ENCODE assay signal across 8 cellular contexts in the genomic region with DNA sequence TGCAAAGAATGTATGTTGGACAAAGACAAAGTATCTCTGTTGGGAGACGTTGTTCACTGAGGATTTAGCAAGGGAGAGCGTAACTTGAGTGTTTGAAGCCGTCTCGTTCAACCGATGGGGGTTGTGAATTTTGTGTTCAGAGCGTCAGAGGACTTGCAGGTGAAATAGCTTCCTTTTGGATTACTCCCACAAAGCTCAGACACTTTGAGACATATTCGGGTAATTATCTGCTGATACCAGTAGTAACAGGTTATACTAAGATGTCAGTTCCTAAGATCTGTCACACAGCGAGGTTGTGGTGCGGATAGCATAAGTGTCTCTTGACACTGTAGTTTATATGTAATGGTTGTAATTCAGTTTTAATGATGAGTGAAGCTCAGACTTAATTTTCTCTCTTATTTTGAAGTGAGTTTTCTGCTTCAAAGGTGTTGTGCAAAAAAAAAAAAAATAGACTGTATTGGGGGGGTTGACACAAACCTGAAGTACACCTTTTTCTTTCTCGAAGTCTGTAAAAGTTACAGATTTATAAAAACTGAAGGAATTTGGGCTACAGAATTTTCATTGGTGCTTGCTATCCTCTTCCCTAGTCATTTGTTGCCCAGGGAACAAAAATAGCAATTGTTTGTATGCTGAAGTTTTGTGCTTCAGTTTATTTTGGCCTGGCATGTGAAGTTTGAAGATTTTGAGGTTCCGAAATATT. TPM values are rescaled to one million over a fixed set of nuclear protein-coding genes. Genes with fewer than 3 reads are reported as not detected.
DNase-seq lines count a peak whose midpoint lies in the region; ATAC-seq and TF ChIP-seq lines count a peak whose summit lies in the region.

No MANE protein-coding gene starts in this region.

- peaks cover 72% of the 10 kb centered on the region for H3K79me2 ChIP-seq in DND-41 (ENCODE audit: insufficient read depth, low read length)

- peak overlapping the region; percentile 62; the same call in 1 of the 2 replicates for H2AFZ ChIP-seq in DND-41 (ENCODE audit: low read depth, low read length)

- H3K9ac ChIP-seq in DND-41 (ENCODE audit: low read depth, low read length): peak overlapping the region; percentile 91
- H3K9ac ChIP-seq in colonic mucosa (ENCODE audit: low read depth in 2 of 2, low read length in 2 of 2): peak overlapping the region; percentile 76 to 98
- H3K9ac ChIP-seq in mucosa of stomach (ENCODE audit: low read length): peak overlapping the region; percentile 70

- TF ChIP-seq CTCF in DND-41 (IDR thresholded peaks at IDR 0.05; ENCODE audit: borderline replicate concordance, extremely low read depth, low read length, poor library complexity, severe bottlenecking): no peak
- TF ChIP-seq CTCF in colonic mucosa (IDR thresholded peaks at IDR 0.05): no peak

- H3K4me1 ChIP-seq in DND-41 (ENCODE audit: insufficient read depth, low read length) (peaks cover 54% of the 10 kb centered on the region), colonic mucosa (peaks cover 4% of the 10 kb centered on the region), mucosa of stomach (ENCODE audit: control insufficient read depth, insufficient read depth, low read length) (peaks cover 15% of the 10 kb centered on the region)

- H3K4me3 ChIP-seq in DND-41 (ENCODE audit: low read depth in 1 of 2, low read length in 2 of 2) (peak overlapping the region; percentile 61 to 91; a peak in 3 of 4 replicates), colonic mucosa (peak overlapping the region; percentile 69), mucosa of stomach (ENCODE audit: low read length) (peak overlapping the region; percentile 70)

- H3K27ac ChIP-seq in DND-41 (ENCODE audit: low read length) (peak overlapping the region; percentile 86), colonic mucosa (peak overlapping the region; percentile 82)

- H3K36me3 ChIP-seq in DND-41 (ENCODE audit: insufficient read depth, low read length): peaks cover 29% of the 10 kb centered on the region
- no peaks in the 10 kb centered on the region for H3K36me3 ChIP-seq in colonic mucosa
- H3K36me3 ChIP-seq in mucosa of stomach (ENCODE audit: control insufficient read depth, insufficient read depth, low read length): no peaks in the 10 kb centered on the region

- intact Hi-C loops in colonic mucosa (cut with DNase I): loop anchor here (10.0 kb wide), 1 partner anchor 125 kb away; no protein-coding TSS in a partner anchor

- H3K9me3 ChIP-seq in DND-41 (ENCODE audit: insufficient read depth, low read length, severe bottlenecking) (no peaks in the 10 kb centered on the region), colonic mucosa (no peaks in the 10 kb centered on the region), mucosa of stomach (ENCODE audit: control insufficient read depth, low read length) (no peaks in the 10 kb centered on the region)

- peak overlapping the region; percentile 81 for H3K4me2 ChIP-seq in DND-41 (ENCODE audit: insufficient read depth, low read length)

- DNase-seq in DND-41 (no peak), NCI-H69 (lab: John Stamatoyannopoulos, UW) (peak; percentile 64), colonic mucosa (peak; percentile 42), HuH-7.5 (ENCODE audit: low spot score) (no peak), HT-29 (ENCODE audit: low spot score) (no peak)

- peaks cover 57% of the 10 kb centered on the region for H4K20me1 ChIP-seq in DND-41 (ENCODE audit: insufficient read depth, low read length)

- H3K27me3 ChIP-seq in DND-41 (ENCODE audit: insufficient read depth, low read length, poor library complexity) (no peaks in the 10 kb centered on the region), colonic mucosa (no peaks in the 10 kb centered on the region), mucosa of stomach (ENCODE audit: control insufficient read depth, insufficient read depth, low read length) (no peaks in the 10 kb centered on the region)

- ATAC-seq in DND-41 (ENCODE audit: insufficient read depth, low read depth): no peak
- no peak for ATAC-seq in HG02678 (IDR thresholded peaks at IDR 0.05; ENCODE audit: unreplicated experiment)
- ATAC-seq in HG03135 (IDR thresholded peaks at IDR 0.05; ENCODE audit: unreplicated experiment): no peak

RNA-seq across cellular contexts. Expression of a gene that starts 1.7 kb away (rescaled TPM):
- 10 to 100 TPM; 38.8 to 40.4 TPM for total RNA-seq in colonic mucosa
- total RNA-seq in HT-29 (2014; rRNA removed; shearing (Covaris generic)): 74.3 and 74.9 TPM in 2 replicates

Comparison
In these comparisons a context has a peak if more than half of its experiments do, and no peak if none do; other contexts are left out.
1. DNase-seq: peak in NCI-H69 (single experiment) and colonic mucosa (single experiment); none in DND-41 (single experiment), HuH-7.5 (single experiment) and HT-29 (single experiment).
2. Peak in every context shown above with its lines, with median percentiles within 50 percentile points of each other: H3K4me3 ChIP-seq and H3K9ac ChIP-seq.